Comparison of ENCODE assay signal across 1 cellular context in genomic region chr7:75938921-75939320, GRCh38.
TF ChIP-seq lines count a peak whose summit lies in the region.

No MANE protein-coding gene starts in this region.

TF ChIP-seq in K562, 482 proteins besides CTCF, POLR2A, EP300 and RAD21:
- TF ChIP-seq ZNF589 (CRISPR knock-in tag; IDR thresholded peaks at IDR 0.05; ENCODE audit: low read depth) (no peak), ZC3H4 (CRISPR knock-in tag; IDR thresholded peaks at IDR 0.05; ENCODE audit: borderline replicate concordance) (0 out of 2 replicates have a peak, but pooled peaks have one; percentile 30)
